ENCODE assay signal across 31 cellular contexts in genomic region chr3:169029674-169030285, GRCh38.
"Had no signal": no experiment of that assay in that cellular context is flagged by ENCODE, and none has a peak within 500 bp of the region (broad histone marks: within the 10 kb centered on the region; RNA-seq: fewer than 3 reads in every experiment).

No MANE protein-coding gene starts in this region.

- H2AFZ ChIP-seq: PC-9 had no signal

- DNase-seq: activated B cell treated with CpG ODN at 0.5 μM for 24 hours; activated CD4-positive, alpha-beta T cell treated with anti-CD3 and anti-CD28 coated beads for 4 hours; activated CD4-positive, alpha-beta T cell treated with anti-CD3 and anti-CD28 coated beads, Interleukin-2, amount 50 U/mL, for 4 hours; activated CD4-positive, CD25-positive, alpha-beta regulatory T cell treated with anti-CD3 and anti-CD28 coated beads, Interleukin-2, amount 50 U/mL, for 72 hours; activated CD8-positive, alpha-beta T cell treated with anti-CD3 and anti-CD28 coated beads for 36 hours; activated effector memory CD4-positive, alpha-beta T cell treated with anti-CD3 and anti-CD28 coated beads, Interleukin-2, amount 50 U/mL, for 16 hours; activated naive CD4-positive, alpha-beta T cell; activated naive CD4-positive, alpha-beta T cell treated with anti-CD3 and anti-CD28 coated beads, Interleukin-2, amount 50 U/mL, for 16 hours; activated naive CD8-positive, alpha-beta T cell treated with anti-CD3 and anti-CD28 coated beads for 36 hours; activated T-cell treated with anti-CD3 and anti-CD28 coated beads, Interleukin-2, amount 50 U/mL, for 1 hour; activated T-cell treated with anti-CD3 and anti-CD28 coated beads, Interleukin-2, amount 50 U/mL, for 72 hours; amniotic stem cell; aorta; Karpas-422; MG63; MV-4-11; NCI-H1092; NCI-H1436 treated with DMSO at 0.1 percent for 48 hours; NCI-H1694 treated with DMSO at 0.1 percent for 48 hours; NCI-H2029; NCI-H345; NCI-H524 treated with DMSO at 0.1 percent for 48 hours; NK-92 treated with Interleukin-12 subunit alpha and Interleukin-12 subunit beta, amount 100 ng/mL, for 24 hours; Right ventricle myocardium superior; SW 1271; T-helper 1 cell; T-helper 2 cell; T-helper 9 cell had no signal

- H3K9me3 ChIP-seq: MG63 had no signal

- H3K27me3 ChIP-seq: MG63 had no signal

- H3K4me3 ChIP-seq: MG63, PC-9 had no signal

- H3K27me3 Mint-ChIP-seq: activated B cell treated with CpG ODN at 0.5 μM for 24 hours; activated CD8-positive, alpha-beta T cell treated with anti-CD3 and anti-CD28 coated beads for 36 hours; activated naive CD8-positive, alpha-beta T cell treated with anti-CD3 and anti-CD28 coated beads for 36 hours; activated T-helper 17 cell treated with anti-CD3 and anti-CD28 coated beads, Interleukin-2, amount 50 U/mL, for 72 hours had no signal

- H3K27ac Mint-ChIP-seq: activated B cell treated with CpG ODN at 0.5 μM for 24 hours; activated CD8-positive, alpha-beta T cell treated with anti-CD3 and anti-CD28 coated beads for 36 hours; activated naive CD8-positive, alpha-beta T cell treated with anti-CD3 and anti-CD28 coated beads for 36 hours; activated T-cell treated with anti-CD3 and anti-CD28 coated beads, Interleukin-2, amount 50 U/mL, for 72 hours; activated T-helper 17 cell treated with anti-CD3 and anti-CD28 coated beads, Interleukin-2, amount 50 U/mL, for 72 hours had no signal

- H3K36me3 Mint-ChIP-seq: activated naive CD8-positive, alpha-beta T cell treated with anti-CD3 and anti-CD28 coated beads for 36 hours had no signal

- H3K36me3 ChIP-seq: MG63 had no signal

- ATAC-seq: activated CD8-positive, alpha-beta T cell treated with anti-CD3 and anti-CD28 coated beads for 36 hours; activated T-cell treated with anti-CD3 and anti-CD28 coated beads, Interleukin-2, amount 50 U/mL, for 72 hours; activated T-helper 17 cell treated with anti-CD3 and anti-CD28 coated beads, Interleukin-2, amount 50 U/mL, for 72 hours had no signal

- H3K27ac ChIP-seq: PC-9, VCaP had no signal

- H3K9me3 Mint-ChIP-seq: activated B cell treated with CpG ODN at 0.5 μM for 24 hours; activated T-cell treated with anti-CD3 and anti-CD28 coated beads, Interleukin-2, amount 50 U/mL, for 72 hours had no signal

- H3K4me3 Mint-ChIP-seq: activated B cell treated with CpG ODN at 0.5 μM for 24 hours; activated CD8-positive, alpha-beta T cell treated with anti-CD3 and anti-CD28 coated beads for 36 hours; activated naive CD8-positive, alpha-beta T cell treated with anti-CD3 and anti-CD28 coated beads for 36 hours; activated T-cell treated with anti-CD3 and anti-CD28 coated beads, Interleukin-2, amount 50 U/mL, for 72 hours; activated T-helper 17 cell treated with anti-CD3 and anti-CD28 coated beads, Interleukin-2, amount 50 U/mL, for 72 hours had no signal

- H3K4me1 Mint-ChIP-seq: activated B cell treated with CpG ODN at 0.5 μM for 24 hours; activated naive CD8-positive, alpha-beta T cell treated with anti-CD3 and anti-CD28 coated beads for 36 hours; activated T-helper 17 cell treated with anti-CD3 and anti-CD28 coated beads, Interleukin-2, amount 50 U/mL, for 72 hours had no signal

- H3K4me2 ChIP-seq: PC-9 had no signal
